In the genomic region with DNA sequence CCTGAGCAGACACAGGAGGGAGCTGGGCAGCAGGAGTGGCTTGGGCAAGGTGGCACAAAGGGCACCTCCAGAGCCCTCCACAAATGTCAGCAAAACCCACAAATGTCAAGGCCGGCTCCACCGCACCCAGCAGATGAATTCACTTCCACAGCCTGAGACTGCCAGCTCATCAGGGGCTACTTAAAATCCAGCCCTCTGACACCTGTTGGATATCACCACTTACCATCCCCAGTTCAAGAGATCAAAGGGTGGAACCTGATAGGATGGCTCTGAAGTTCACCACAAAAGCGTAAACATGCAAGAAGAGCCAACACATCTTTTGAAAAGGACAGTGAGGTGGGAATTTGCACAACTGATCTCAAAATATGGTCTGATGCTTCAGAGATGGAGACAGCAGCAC, we compare ENCODE assay signal across 32 cellular contexts.
DNase-seq lines count a peak whose midpoint lies in the region; TF ChIP-seq lines count a peak whose summit lies in the region.
"Had no signal": no experiment of that assay in that cellular context is flagged by ENCODE, and none has a peak within 500 bp of the region (broad histone marks: within the 10 kb centered on the region; RNA-seq: fewer than 3 reads in every experiment).

No MANE protein-coding gene starts in this region.

- no peak overlapping the region for H3K9ac ChIP-seq in BLaER1
- H3K9ac ChIP-seq in liver (ENCODE audit: low read depth in 1 of 2, low read length in 2 of 2) = no peak overlapping the region
- no peak overlapping the region for H3K9ac ChIP-seq in Karpas-422 (ENCODE audit: low read length)
- H3K9ac ChIP-seq: parathyroid adenoma had no signal

- no peak overlapping the region for H2AFZ ChIP-seq in Karpas-422 (ENCODE audit: low read length)
- H2AFZ ChIP-seq: parathyroid adenoma had no signal

- H4K20me1 ChIP-seq in BLaER1 (peaks cover 100% of the 10 kb centered on the region), Karpas-422 (ENCODE audit: insufficient read depth, low read depth, low read length) (no peaks in the 10 kb centered on the region; the same call in 1 of the 2 replicates)

- H3K9me3 ChIP-seq in BLaER1 (no peaks in the 10 kb centered on the region), liver (ENCODE audit: control insufficient read depth in 4 of 4, low read length in 3 of 4) (no peaks in the 10 kb centered on the region), Karpas-422 (ENCODE audit: low read length) (no peaks in the 10 kb centered on the region)
- H3K9me3 ChIP-seq: colonic mucosa, left lung, right atrium auricular region, tibial nerve had no signal

- peak; percentile 9 for DNase-seq in D341Med (ENCODE audit: low spot score)
- DNase-seq in NCI-H510A (lab: John Stamatoyannopoulos, UW) = peak; percentile 63
- DNase-seq in activated CD8-positive, alpha-beta memory T cell treated with anti-CD3 and anti-CD28 coated beads for 24 hours = no peak
- DNase-seq in Karpas-422 = no peak
- no peak for DNase-seq in stimulated activated CD4-positive, alpha-beta T cell treated with anti-CD3 and anti-CD28 coated beads, Interleukin-12 subunit alpha, Interleukin-12 subunit beta, amount 100 ng/mL, for 4 hours
- DNase-seq: activated CD4-positive, alpha-beta T cell treated with anti-CD3 and anti-CD28 coated beads for 36 hours; activated effector memory CD4-positive, alpha-beta T cell treated with Interleukin-2 at 50 U/mL for 16 hours; activated T-cell treated with anti-CD3 and anti-CD28 coated beads, Interleukin-2, amount 50 U/mL, for 1 hour; C1 segment of cervical spinal cord; colonic mucosa; COR-L47; DMS79; effector CD8-positive, alpha-beta T cell; GDM1; HCEC 1CT; immature natural killer cell; MM.1S; NCI-H187 treated with DMSO at 0.1 percent for 48 hours; NCI-H226; NCI-H748 treated with DMSO at 0.1 percent for 48 hours; SHP77 treated with DMSO at 0.1 percent for 48 hours; stimulated activated CD4-positive, alpha-beta T cell treated with anti-CD3 and anti-CD28 coated beads, Interleukin-2, amount 100 ng/mL, for 48 hours; T1000 had no signal

- H3K4me3 ChIP-seq in BLaER1 (no peak overlapping the region), liver (ENCODE audit: low read depth in 1 of 3, low read length in 3 of 3) (no peak overlapping the region), Karpas-422 (ENCODE audit: low read length) (no peak overlapping the region)
- H3K4me3 ChIP-seq: cardiac muscle cell, colonic mucosa, left lung, right atrium auricular region, tibial nerve had no signal

- no peaks in the 10 kb centered on the region for H3K27me3 ChIP-seq in BLaER1
- no peaks in the 10 kb centered on the region for H3K27me3 ChIP-seq in liver (ENCODE audit: control insufficient read depth in 4 of 4, insufficient read depth in 4 of 4, low read length in 3 of 4)
- no peaks in the 10 kb centered on the region for H3K27me3 ChIP-seq in Karpas-422 (ENCODE audit: low read length)
- H3K27me3 ChIP-seq: cardiac muscle cell, colonic mucosa, left lung, right atrium auricular region, tibial nerve had no signal

- H3K4me1 ChIP-seq in BLaER1 (peaks cover 98% of the 10 kb centered on the region), liver (ENCODE audit: control insufficient read depth in 4 of 4, insufficient read depth in 4 of 4, low read length in 3 of 4) (peaks cover 29 to 59% (median 41%) of the 10 kb centered on the region in 4 donors), Karpas-422 (ENCODE audit: low read length) (no peaks in the 10 kb centered on the region)
- H3K4me1 ChIP-seq: colonic mucosa had no signal

- H3K27ac ChIP-seq in BLaER1 = no peak overlapping the region
- peak overlapping the region in 1 of 2 donors; percentile 31 for H3K27ac ChIP-seq in liver (ENCODE audit: low read depth in 1 of 2, low read length in 2 of 2)
- no peak overlapping the region for H3K27ac ChIP-seq in Karpas-422 (ENCODE audit: low read length)
- H3K27ac ChIP-seq: cardiac muscle cell, colonic mucosa, epithelial cell of prostate, left lung, parathyroid adenoma, right atrium auricular region, tibial nerve, VCaP had no signal

- 28% methylated on average over 3 of the region's 3 CpGs for WGBS in liver

- no peaks in the 10 kb centered on the region for H3K9me2 ChIP-seq in Karpas-422 (replicated peaks; ENCODE audit: insufficient read depth, low read length)

- H3K36me3 ChIP-seq in BLaER1 = peaks cover 32% of the 10 kb centered on the region
- H3K36me3 ChIP-seq in liver (ENCODE audit: control insufficient read depth in 4 of 4, insufficient read depth in 3 of 4, low read depth in 1 of 4, low read length in 3 of 4) = no peaks in the 10 kb centered on the region
- H3K36me3 ChIP-seq in Karpas-422 (ENCODE audit: insufficient read depth, low read length) = no peaks in the 10 kb centered on the region
- H3K36me3 ChIP-seq: cardiac muscle cell, colonic mucosa, left lung, right atrium auricular region, tibial nerve had no signal

- TF ChIP-seq CTCF in liver (IDR thresholded peaks at IDR 0.05; ENCODE audit: low read depth, low read length, missing input control) = no peak

- TF ChIP-seq RAD21 in liver (IDR thresholded peaks at IDR 0.05) = no peak

- no peaks in the 10 kb centered on the region for H3K79me2 ChIP-seq in Karpas-422 (ENCODE audit: low read length)

- H3K4me2 ChIP-seq in BLaER1 (peak overlapping the region; percentile 31), Karpas-422 (ENCODE audit: low read depth, low read length, poor library complexity, severe bottlenecking) (no peak overlapping the region)

TF ChIP-seq in liver, 16 proteins besides CTCF, POLR2A, EP300 and RAD21:
- TF ChIP-seq NR2F2 (IDR thresholded peaks at IDR 0.05) = peak; percentile 35
- TF ChIP-seq, protein P1, sequence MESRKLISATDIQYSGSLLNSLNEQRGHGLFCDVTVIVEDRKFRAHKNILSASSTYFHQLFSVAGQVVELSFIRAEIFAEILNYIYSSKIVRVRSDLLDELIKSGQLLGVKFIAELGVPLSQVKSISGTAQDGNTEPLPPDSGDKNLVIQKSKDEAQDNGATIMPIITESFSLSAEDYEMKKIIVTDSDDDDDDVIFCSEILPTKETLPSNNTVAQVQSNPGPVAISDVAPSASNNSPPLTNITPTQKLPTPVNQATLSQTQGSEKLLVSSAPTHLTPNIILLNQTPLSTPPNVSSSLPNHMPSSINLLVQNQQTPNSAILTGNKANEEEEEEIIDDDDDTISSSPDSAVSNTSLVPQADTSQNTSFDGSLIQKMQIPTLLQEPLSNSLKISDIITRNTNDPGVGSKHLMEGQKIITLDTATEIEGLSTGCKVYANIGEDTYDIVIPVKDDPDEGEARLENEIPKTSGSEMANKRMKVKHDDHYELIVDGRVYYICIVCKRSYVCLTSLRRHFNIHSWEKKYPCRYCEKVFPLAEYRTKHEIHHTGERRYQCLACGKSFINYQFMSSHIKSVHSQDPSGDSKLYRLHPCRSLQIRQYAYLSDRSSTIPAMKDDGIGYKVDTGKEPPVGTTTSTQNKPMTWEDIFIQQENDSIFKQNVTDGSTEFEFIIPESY (IDR thresholded peaks at IDR 0.05) = peak; percentile 2
- TF ChIP-seq GABPA (IDR thresholded peaks at IDR 0.05 in 1 of 2, conservative IDR thresholded peaks at IDR 0.05 in 1 of 2) = no peak
- no peak for TF ChIP-seq JUND (IDR thresholded peaks at IDR 0.05)
- peak; percentile 20 for TF ChIP-seq HNF4G (IDR thresholded peaks at IDR 0.05)
- TF ChIP-seq FOXA2 (IDR thresholded peaks at IDR 0.05) = peak; percentile 58
- TF ChIP-seq, protein P2, sequence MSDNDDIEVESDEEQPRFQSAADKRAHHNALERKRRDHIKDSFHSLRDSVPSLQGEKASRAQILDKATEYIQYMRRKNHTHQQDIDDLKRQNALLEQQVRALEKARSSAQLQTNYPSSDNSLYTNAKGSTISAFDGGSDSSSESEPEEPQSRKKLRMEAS (IDR thresholded peaks at IDR 0.05) = peak; percentile 34
- no peak for TF ChIP-seq FOXA1 (IDR thresholded peaks at IDR 0.05)
- peak; percentile 71 to 89 for TF ChIP-seq HNF4A (conservative IDR thresholded peaks at IDR 0.05)
- TF ChIP-seq RXRA (IDR thresholded peaks at IDR 0.05) = peak; percentile 65 to 89
- TF ChIP-seq SP1 (IDR thresholded peaks at IDR 0.05) = peak; percentile 21

Comparison
In these comparisons a context has a peak if more than half of its experiments do, and no peak if none do; other contexts are left out.
1. DNase-seq: peak in D341Med (single experiment) and NCI-H510A (single experiment); none in activated CD8-positive, alpha-beta memory T cell treated with anti-CD3 and anti-CD28 coated beads for 24 hours (single experiment), Karpas-422 (single experiment) and stimulated activated CD4-positive, alpha-beta T cell treated with anti-CD3 and anti-CD28 coated beads, Interleukin-12 subunit alpha, Interleukin-12 subunit beta, amount 100 ng/mL, for 4 hours (single experiment).